18 cellular contexts compared by ENCODE assay signal in the genomic region with DNA sequence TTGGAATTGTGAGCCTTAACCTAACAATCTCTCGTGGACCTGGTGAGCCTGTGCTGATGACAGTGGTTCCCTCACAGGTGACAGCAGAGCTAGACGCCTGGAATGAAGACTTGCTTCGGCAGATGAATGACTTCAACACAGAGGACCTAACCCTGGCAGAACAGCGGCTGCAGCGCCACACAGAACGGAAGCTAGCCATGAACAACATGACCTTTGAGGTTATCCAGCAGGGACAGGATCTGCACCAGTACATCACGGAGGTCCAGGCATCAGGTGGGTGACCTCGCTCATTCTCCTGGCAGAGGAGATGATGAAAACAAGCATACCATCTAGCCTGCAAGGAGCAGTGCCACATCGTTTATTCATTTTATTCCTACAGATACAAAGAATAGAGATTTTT.
A peak's percentile ranks its signal among the peaks of the same experiment; 100 is the strongest.
DNase-seq lines count a peak whose midpoint lies in the region; ATAC-seq, FAIRE-seq and TF ChIP-seq lines count a peak whose summit lies in the region.
"Had no signal": no experiment of that assay in that cellular context is flagged by ENCODE, and none has a peak within 500 bp of the region (broad histone marks: within the 10 kb centered on the region; RNA-seq: fewer than 3 reads in every experiment).

No MANE protein-coding gene starts in this region.

- H2AFZ ChIP-seq in H1 (ENCODE audit: low read length) = no peak overlapping the region

- no peak overlapping the region for H2BK120ac ChIP-seq in H1 (replicated peaks; ENCODE audit: low read depth, low read length)

- no peaks in the 10 kb centered on the region for H3K79me1 ChIP-seq in H1 (ENCODE audit: low read depth, low read length)

- TF ChIP-seq POLR2A in H1 (IDR thresholded peaks at IDR 0.05; ENCODE audit: control extremely low read depth in 1 of 2, low read depth in 2 of 2, low read length in 2 of 2) = no peak

- no peak overlapping the region for H4K91ac ChIP-seq in H1 (replicated peaks; ENCODE audit: insufficient read length, low read length)

- peaks cover 0 to 1% of the 10 kb centered on the region in 2 experiments for H4K20me1 ChIP-seq in H1 (replicated peaks in 1 of 2; ENCODE audit: control insufficient read depth in 1 of 2, insufficient read depth in 2 of 2, low read length in 2 of 2)

- H2BK12ac ChIP-seq in H1 (ENCODE audit: low read depth, low read length) = no peak overlapping the region

- H3K4me3 ChIP-seq in H1 (ENCODE audit: extremely low read depth in 1 of 4, insufficient read depth in 2 of 4, low read depth in 3 of 4, low read length in 4 of 4) = no peak overlapping the region

- H3K56ac ChIP-seq in H1 (replicated peaks; ENCODE audit: insufficient read length, low read depth, low read length) = no peak overlapping the region

- no peak overlapping the region for H3K4ac ChIP-seq in H1 (replicated peaks; ENCODE audit: insufficient read length, low read depth, low read length)

- ATAC-seq in HG02588 (IDR thresholded peaks at IDR 0.05; ENCODE audit: unreplicated experiment) (no peak), HG02571 (IDR thresholded peaks at IDR 0.05; ENCODE audit: unreplicated experiment) (no peak)

- no peak overlapping the region for H2BK15ac ChIP-seq in H1 (ENCODE audit: low read length)

- H3K27ac ChIP-seq in H1 (ENCODE audit: low read depth, low read length) (no peak overlapping the region), temporal lobe (ENCODE audit: low read depth, low read length) (peak overlapping the region; percentile 36)

- no peaks in the 10 kb centered on the region for H3K4me1 ChIP-seq in H1 (replicated peaks in 1 of 4; ENCODE audit: control insufficient read depth in 3 of 4, insufficient read depth in 4 of 4, low read length in 3 of 4)

- H3K23me2 ChIP-seq in H1 (ENCODE audit: low read depth, low read length) = no peaks in the 10 kb centered on the region

- POLR2A ChIA-PET in H1 (lab: Charles Lee; ENCODE audit: partially characterized antibody) = interaction anchor here (1.2 kb wide), 1 partner anchor 55 kb away, joined by 3 read pairs; no protein-coding TSS in a partner anchor

- no peak overlapping the region for H2AK5ac ChIP-seq in H1 (ENCODE audit: low read depth, low read length)

- WGBS in H1 (ENCODE audit: extremely low coverage in 1 of 2, insufficient coverage in 1 of 2, insufficient read length in 1 of 2, insufficient replicate concordance in 2 of 2, low coverage in 1 of 2, low lambda C conversion rate in 2 of 2, missing lambda C conversion rate in 1 of 2), 2 experiments = 89% methylated on average over 9 of the region's 9 CpGs; no CpG with 5 or more reads in 1 of the 2 experiments

- H2BK5ac ChIP-seq in H1 (ENCODE audit: low read depth, low read length) = 0 out of 2 replicates have a peak overlapping the region, but pooled peaks have one; percentile 15

- H3K27me3 ChIP-seq in H1 (replicated peaks in 1 of 4; ENCODE audit: control insufficient read depth in 3 of 4, extremely low read depth in 1 of 4, insufficient read depth in 3 of 4, low read length in 3 of 4) = no peaks in the 10 kb centered on the region
- H3K27me3 ChIP-seq: BE2C had no signal

- FAIRE-seq in H1 (lab: Jason Lieb, UNC) = no peak
- FAIRE-seq: A204.1, G401.6, GM12891 had no signal

- DNase-seq in dermis blood vessel endothelial cell = peak; percentile 47
- no peak for DNase-seq in H1 (ENCODE audit: low read depth in 1 of 2, low spot score in 2 of 2)
- DNase-seq in lung microvascular endothelial cell (ENCODE audit: low read depth in 2 of 2) = peak; percentile 16 to 82
- DNase-seq in GM19238 (ENCODE audit: insufficient read length, low spot score) = no peak
- DNase-seq: ACHN; CD4-positive, CD25-positive, alpha-beta regulatory T cell; CD8-positive, alpha-beta memory T cell; COR-L47; DMS 273 treated with DMSO at 0.1 percent for 48 hours; GOT3; H9 had no signal

- H3K36me3 ChIP-seq in H1 (ENCODE audit: control insufficient read depth in 2 of 4, insufficient read depth in 4 of 4, low read length in 3 of 4) = no peaks in the 10 kb centered on the region

- CTCF ChIA-PET in H1 (lab: Charles Lee; ENCODE audit: partially characterized antibody) = interaction anchor here (0.7 to 1.7 kb wide), 4 partner anchors 12 to 58 kb away, joined by 3 to 8 read pairs (median 4); no protein-coding TSS in a partner anchor

- H3K9ac ChIP-seq in H1 (replicated peaks in 1 of 4; ENCODE audit: extremely low read depth in 1 of 4, low read depth in 3 of 4, low read length in 3 of 4) = no peak overlapping the region

- no peak overlapping the region for H3K23ac ChIP-seq in H1 (ENCODE audit: insufficient read length)

- no peak for TF ChIP-seq EP300 in H1 (IDR thresholded peaks at IDR 0.05; ENCODE audit: borderline replicate concordance in 1 of 2, low read depth in 2 of 2, low read length in 2 of 2)

- TF ChIP-seq CTCF in H1 (IDR thresholded peaks at IDR 0.05; ENCODE audit: control extremely low read depth in 1 of 3, insufficient read depth in 1 of 3, low read depth in 1 of 3, low read length in 3 of 3) = no peak

- no peak overlapping the region for H3K18ac ChIP-seq in H1 (ENCODE audit: extremely low read depth, low read length)

- no peak overlapping the region for H4K5ac ChIP-seq in H1 (ENCODE audit: insufficient read length, low read depth, low read length)

- no peak overlapping the region for H3K4me2 ChIP-seq in H1 (ENCODE audit: insufficient read depth in 1 of 2, low read depth in 2 of 2, low read length in 2 of 2)

- no peaks in the 10 kb centered on the region for H3K9me3 ChIP-seq in H1 (ENCODE audit: insufficient read depth in 2 of 2, low read depth in 1 of 2, low read length in 1 of 2)
- H3K9me3 ChIP-seq: BE2C had no signal

- no peak overlapping the region for H3K14ac ChIP-seq in H1 (ENCODE audit: insufficient read length)

- H2BK20ac ChIP-seq in H1 (ENCODE audit: low read length) = no peak overlapping the region

- TF ChIP-seq RAD21 in H1 (IDR thresholded peaks at IDR 0.05 in 1 of 2, conservative IDR thresholded peaks at IDR 0.05 in 1 of 2; ENCODE audit: low read depth in 2 of 2, low read length in 2 of 2) = no peak

- H4K8ac ChIP-seq in H1 (ENCODE audit: extremely low read depth, insufficient read depth, low read length) = no peak overlapping the region

- H3K79me2 ChIP-seq in H1 (ENCODE audit: control insufficient read depth in 1 of 2, insufficient read depth in 2 of 2, low read length in 2 of 2) = no peaks in the 10 kb centered on the region

TF ChIP-seq in H1, 55 proteins besides CTCF, POLR2A, EP300 and RAD21:
- TF ChIP-seq USF2 (IDR thresholded peaks at IDR 0.05; ENCODE audit: low read length) (no peak), BRCA1 (IDR thresholded peaks at IDR 0.05; ENCODE audit: low read depth, low read length) (no peak), BCL11A (IDR thresholded peaks at IDR 0.05; ENCODE audit: low read depth in 2 of 2, low read length in 2 of 2) (no peak), PHF8 (conservative IDR thresholded peaks at IDR 0.05; ENCODE audit: low read depth, low read length) (no peak), FOSL1 (IDR thresholded peaks at IDR 0.05; ENCODE audit: insufficient read depth, low read depth, low read length) (no peak), SP1 (IDR thresholded peaks at IDR 0.05; ENCODE audit: low read depth, low read length) (no peak), GTF2F1 (IDR thresholded peaks at IDR 0.05; ENCODE audit: borderline replicate concordance, low read depth, low read length) (no peak), JUN (IDR thresholded peaks at IDR 0.05; ENCODE audit: low read depth, low read length) (no peak), TAF7 (optimal IDR thresholded peaks at IDR 0.05; ENCODE audit: borderline replicate concordance, low read depth, low read length) (no peak), CHD1 (IDR thresholded peaks at IDR 0.05; ENCODE audit: low read depth, low read length) (no peak), NRF1 (IDR thresholded peaks at IDR 0.05; ENCODE audit: low read depth, low read length) (no peak), SRF (IDR thresholded peaks at IDR 0.05; ENCODE audit: low read depth, low read length) (no peak), KDM5A (IDR thresholded peaks at IDR 0.05; ENCODE audit: low read length) (no peak)
- TF ChIP-seq, protein P1, sequence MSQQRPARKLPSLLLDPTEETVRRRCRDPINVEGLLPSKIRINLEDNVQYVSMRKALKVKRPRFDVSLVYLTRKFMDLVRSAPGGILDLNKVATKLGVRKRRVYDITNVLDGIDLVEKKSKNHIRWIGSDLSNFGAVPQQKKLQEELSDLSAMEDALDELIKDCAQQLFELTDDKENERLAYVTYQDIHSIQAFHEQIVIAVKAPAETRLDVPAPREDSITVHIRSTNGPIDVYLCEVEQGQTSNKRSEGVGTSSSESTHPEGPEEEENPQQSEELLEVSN (IDR thresholded peaks at IDR 0.05) = no peak

Comparison
In these comparisons a context has a peak if more than half of its experiments do, and no peak if none do; other contexts are left out.
1. DNase-seq: peak in dermis blood vessel endothelial cell (single experiment) and lung microvascular endothelial cell (2 of 2); none in H1 (0 of 2) and GM19238 (single experiment).